Comparison of ENCODE assay signal across 12 cellular contexts in the genomic region with DNA sequence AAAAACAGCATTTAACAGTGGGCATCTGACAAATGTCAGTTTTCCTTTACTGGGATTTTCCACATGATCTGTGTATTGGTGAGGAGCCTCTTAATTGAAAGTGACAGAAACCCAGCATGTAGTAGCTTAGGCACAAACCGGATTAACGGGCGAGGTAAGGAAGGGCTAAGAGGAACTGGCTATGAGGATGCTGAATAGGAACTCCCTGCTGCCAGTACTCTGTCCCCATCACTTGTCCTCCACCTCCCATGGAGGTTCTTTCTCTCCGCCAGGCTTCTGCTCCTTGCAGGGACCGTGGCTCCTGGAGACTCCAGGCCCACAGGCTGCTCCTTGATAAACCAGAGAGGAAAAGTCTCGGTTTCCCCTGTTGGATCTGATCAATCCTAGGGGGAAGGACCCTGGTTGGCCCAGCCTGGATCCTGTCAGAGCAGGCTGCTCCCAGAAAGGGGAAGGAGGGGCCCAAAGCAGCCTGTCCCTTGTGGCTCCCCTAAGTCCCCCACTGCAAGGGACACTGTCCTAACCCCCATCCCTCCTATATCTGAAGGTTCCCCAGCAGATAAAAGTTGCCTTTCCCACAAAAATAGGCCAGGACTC. TPM values are rescaled to one million over a fixed set of nuclear protein-coding genes. Genes with fewer than 3 reads are reported as not detected.
DNase-seq lines count a peak whose midpoint lies in the region; ATAC-seq and TF ChIP-seq lines count a peak whose summit lies in the region.
"Had no signal": no experiment of that assay in that cellular context is flagged by ENCODE, and none has a peak within 500 bp of the region (broad histone marks: within the 10 kb centered on the region; RNA-seq: fewer than 3 reads in every experiment).

No MANE protein-coding gene starts in this region.

- ATAC-seq in psoas muscle (no peak), HG03139 (IDR thresholded peaks at IDR 0.05; ENCODE audit: unreplicated experiment) (no peak)

- no peaks in the 10 kb centered on the region for H3K9me3 ChIP-seq in NT2/D1 (ENCODE audit: insufficient read depth, low read length)
- no peaks in the 10 kb centered on the region for H3K9me3 ChIP-seq in esophagus muscularis mucosa
- H3K9me3 ChIP-seq in psoas muscle, result no peaks in the 10 kb centered on the region
- H3K9me3 ChIP-seq: spleen had no signal

- CTCF ChIA-PET in activated CD4-positive, alpha-beta memory T cell treated with anti-CD3 and anti-CD28 coated beads for 36 hours (lab: Charles Lee), result interaction anchor here (1.2 to 6.1 kb wide), 5 partner anchors 9 to 122 kb away, joined by 3 to 70 read pairs (median 40); no protein-coding TSS in a partner anchor

- H3K27ac ChIP-seq in esophagus muscularis mucosa (replicated peaks in 1 of 4), result peak overlapping the region; percentile 94 to 100 (median 96)
- peak overlapping the region; percentile 99 for H3K27ac ChIP-seq in psoas muscle

- DNase-seq in CD14-positive monocyte (ENCODE audit: low spot score) (no peak), NT2/D1 (ENCODE audit: low read depth, low spot score) (no peak), esophagus muscularis mucosa (ENCODE audit: extremely low spot score) (no peak), psoas muscle (no peak), CD1c-positive myeloid dendritic cell (ENCODE audit: extremely low spot score) (no peak)
- DNase-seq in activated CD4-positive, alpha-beta memory T cell treated with anti-CD3 and anti-CD28 coated beads for 36 hours, result no peak
- no peak for DNase-seq in activated CD4-positive, CD25-positive, alpha-beta regulatory T cell (lab: John Stamatoyannopoulos, UW)
- DNase-seq: spleen; stimulated activated naive CD4-positive, alpha-beta T cell treated with Interleukin-2 at 50 U/mL for 16 hours had no signal

- TF ChIP-seq CTCF in CD14-positive monocyte (IDR thresholded peaks at IDR 0.05), result no peak
- TF ChIP-seq CTCF in esophagus muscularis mucosa (IDR thresholded peaks at IDR 0.05), result no peak
- TF ChIP-seq CTCF in psoas muscle (IDR thresholded peaks at IDR 0.05), result no peak

- peaks cover 0 to 10% of the 10 kb centered on the region in 2 donors for H3K36me3 Mint-ChIP-seq in CD14-positive monocyte
- no peaks in the 10 kb centered on the region for H3K36me3 Mint-ChIP-seq in activated CD4-positive, alpha-beta memory T cell treated with anti-CD3 and anti-CD28 coated beads for 36 hours

- no peaks in the 10 kb centered on the region for H3K36me3 ChIP-seq in NT2/D1 (ENCODE audit: insufficient read depth, insufficient read length, low read length)
- no peaks in the 10 kb centered on the region for H3K36me3 ChIP-seq in esophagus muscularis mucosa
- no peaks in the 10 kb centered on the region for H3K36me3 ChIP-seq in psoas muscle (ENCODE audit: insufficient read depth in 1 of 2, low read depth in 1 of 2)
- H3K36me3 ChIP-seq: spleen had no signal

- H3K4me3 Mint-ChIP-seq in CD14-positive monocyte, result peak overlapping the region in 1 of 2 donors; percentile 55
- no peak overlapping the region for H3K4me3 Mint-ChIP-seq in activated CD4-positive, alpha-beta memory T cell treated with anti-CD3 and anti-CD28 coated beads for 36 hours

- POLR2A ChIA-PET in activated CD4-positive, alpha-beta memory T cell treated with anti-CD3 and anti-CD28 coated beads for 36 hours (lab: Charles Lee), result interaction anchor here (0.6 kb wide), 1 partner anchor 128 kb away, joined by 3 read pairs; no protein-coding TSS in a partner anchor

- peaks cover 2 to 20% (median 10%) of the 10 kb centered on the region in 3 donors for H3K27me3 Mint-ChIP-seq in CD14-positive monocyte (ENCODE audit: low read depth in 3 of 3)
- H3K27me3 Mint-ChIP-seq in activated CD4-positive, alpha-beta memory T cell treated with anti-CD3 and anti-CD28 coated beads for 36 hours, result no peaks in the 10 kb centered on the region

- H3K4me1 ChIP-seq in NT2/D1 (ENCODE audit: insufficient read depth, insufficient read length) (peaks cover 24% of the 10 kb centered on the region), esophagus muscularis mucosa (peaks cover 48 to 70% (median 68%) of the 10 kb centered on the region in 4 donors), psoas muscle (peaks cover 26% of the 10 kb centered on the region)

- peak overlapping the region; percentile 92 for H3K9ac ChIP-seq in NT2/D1 (ENCODE audit: insufficient read length, low read depth)

- H3K27ac Mint-ChIP-seq in CD14-positive monocyte, result peak overlapping the region in 6 of 7 donors; percentile 46 to 92 (median 88)
- no peak overlapping the region for H3K27ac Mint-ChIP-seq in activated CD4-positive, alpha-beta memory T cell treated with anti-CD3 and anti-CD28 coated beads for 36 hours
- H3K27ac Mint-ChIP-seq: activated T-helper 2 cell treated with anti-CD3 and anti-CD28 coated beads, Interferon-gamma antibody, Interleukin-2, Interleukin-4, amounts not matched to agents 10 μg/mL and 5 μg/mL and 100 μg/mL, durations not matched to agents 14 hours and 24 hours and 36 hours had no signal

- H3K9me3 Mint-ChIP-seq in CD14-positive monocyte, result no peaks in the 10 kb centered on the region
- H3K9me3 Mint-ChIP-seq in activated CD4-positive, alpha-beta memory T cell treated with anti-CD3 and anti-CD28 coated beads for 36 hours, result no peaks in the 10 kb centered on the region
- H3K9me3 Mint-ChIP-seq: activated T-helper 2 cell treated with anti-CD3 and anti-CD28 coated beads, Interferon-gamma antibody, Interleukin-2, Interleukin-4, amounts not matched to agents 10 μg/mL and 5 μg/mL and 100 μg/mL, durations not matched to agents 14 hours and 24 hours and 36 hours had no signal

- no peak for TF ChIP-seq POLR2A in esophagus muscularis mucosa (IDR thresholded peaks at IDR 0.05; ENCODE audit: low read depth)

- no peak for TF ChIP-seq EP300 in esophagus muscularis mucosa (IDR thresholded peaks at IDR 0.05)

- WGBS in esophagus muscularis mucosa, result 76% methylated on average over 6 of the region's 6 CpGs
- 56 to 74% (median 66%) methylated on average over 6 of the region's 6 CpGs for WGBS in psoas muscle, 3 donors

- intact Hi-C loops in CD14-positive monocyte (cut with micrococcal nuclease) (loop anchor here (5.0 kb wide), 2 partner anchors 41 to 81 kb away; no protein-coding TSS in a partner anchor), esophagus muscularis mucosa (cut with DNase I) (loop anchor here (2.0 to 5.0 kb wide), 2 partner anchors 40 to 86 kb away; no protein-coding TSS in a partner anchor), psoas muscle (cut with DNase I) (loop anchor here (5.0 kb wide), 2 partner anchors 41 to 86 kb away; no protein-coding TSS in a partner anchor)
- intact Hi-C loops in activated CD4-positive, alpha-beta memory T cell treated with anti-CD3 and anti-CD28 coated beads for 36 hours (cut with micrococcal nuclease), result no loop called here

- H3K4me1 Mint-ChIP-seq in CD14-positive monocyte, result peaks cover 23% of the 10 kb centered on the region
- H3K4me1 Mint-ChIP-seq in activated CD4-positive, alpha-beta memory T cell treated with anti-CD3 and anti-CD28 coated beads for 36 hours (ENCODE audit: low read depth), result peaks cover 3% of the 10 kb centered on the region

- H3K4me3 ChIP-seq in NT2/D1 (ENCODE audit: insufficient read length, low read depth), result no peak overlapping the region
- peak overlapping the region in 2 of 4 donors; percentile 55 to 63 for H3K4me3 ChIP-seq in esophagus muscularis mucosa
- H3K4me3 ChIP-seq in psoas muscle, result no peak overlapping the region

- H3K27me3 ChIP-seq in NT2/D1 (ENCODE audit: insufficient read depth, insufficient read length) (no peaks in the 10 kb centered on the region), esophagus muscularis mucosa (no peaks in the 10 kb centered on the region), psoas muscle (ENCODE audit: insufficient read depth in 3 of 3, low read length in 2 of 3) (no peaks in the 10 kb centered on the region)
- H3K27me3 ChIP-seq: spleen had no signal

RNA-seq across cellular contexts. Expression of a gene that starts 10.3 kb away (rescaled TPM):
- polyA plus RNA-seq in CD14-positive monocyte (not detected), psoas muscle (not detected)
- total RNA-seq in esophagus muscularis mucosa (not detected), psoas muscle (not detected)
- total RNA-seq in activated CD4-positive, alpha-beta memory T cell treated with anti-CD3 and anti-CD28 coated beads for 36 hours, result not detected
- total RNA-seq: activated T-helper 2 cell treated with anti-CD3 and anti-CD28 coated beads, Interferon-gamma antibody, Interleukin-2, Interleukin-4, amounts not matched to agents 10 μg/mL and 5 μg/mL and 100 μg/mL, durations not matched to agents 14 hours and 24 hours and 36 hours; spleen had no signal
- polyA plus RNA-seq: keratinocyte, spleen had no signal
